ENCODE assay signal across 17 cellular contexts in the genomic region with DNA sequence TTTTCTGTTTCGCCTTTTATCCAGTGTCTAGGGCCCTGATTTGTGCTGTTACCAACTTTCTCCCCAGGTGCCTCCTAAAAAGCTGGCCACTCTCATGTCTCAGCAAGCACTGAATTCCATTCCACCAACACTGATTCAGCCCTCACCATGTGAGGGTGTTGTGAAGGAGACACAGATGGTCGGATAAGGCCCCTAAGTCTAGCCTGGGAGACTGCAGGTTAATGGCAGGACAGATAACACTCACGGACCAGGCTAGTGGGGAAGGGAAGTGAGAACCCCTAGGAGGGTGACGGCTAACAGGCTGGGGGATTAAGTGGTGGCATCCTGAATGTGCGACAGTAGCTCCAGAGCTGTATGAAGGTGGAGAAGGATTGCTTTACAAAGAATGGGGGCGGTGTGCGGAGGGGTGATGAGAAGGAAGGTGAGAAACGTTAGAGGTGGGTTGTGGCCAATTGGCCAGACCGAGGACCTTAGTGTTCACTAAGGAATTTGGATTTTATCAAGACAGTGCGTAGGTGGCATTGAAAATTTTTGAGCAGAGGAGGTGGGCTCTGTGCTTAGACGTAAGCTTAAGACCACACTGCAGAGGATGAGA. TPM values are rescaled to one million over a fixed set of nuclear protein-coding genes. Genes with fewer than 3 reads are reported as not detected.
DNase-seq lines count a peak whose midpoint lies in the region; ATAC-seq and TF ChIP-seq lines count a peak whose summit lies in the region.
"Had no signal": no experiment of that assay in that cellular context is flagged by ENCODE, and none has a peak within 500 bp of the region (broad histone marks: within the 10 kb centered on the region; RNA-seq: fewer than 3 reads in every experiment).

No MANE protein-coding gene starts in this region.

- H3K4me3 ChIP-seq in fibroblast of mammary gland (ENCODE audit: control insufficient read depth, low read depth, low read length), result no peak overlapping the region
- H3K4me3 ChIP-seq in MM.1S (ENCODE audit: low read length), result no peak overlapping the region
- H3K4me3 ChIP-seq: thoracic aorta had no signal

- H3K9me3 Mint-ChIP-seq in T-helper 2 cell treated with Interferon-gamma antibody and Interleukin-4, amounts not matched to agents 5 μg/mL and 100 μg/mL, for 36 hours, result no peaks in the 10 kb centered on the region
- H3K9me3 Mint-ChIP-seq in activated T-helper 17 cell treated with anti-CD3 and anti-CD28 coated beads, Interleukin-2, amount 50 U/mL, for 72 hours, result no peaks in the 10 kb centered on the region
- H3K9me3 Mint-ChIP-seq in stimulated activated effector memory CD8-positive, alpha-beta T cell treated with anti-CD3 and anti-CD28 coated beads, Interleukin-12 subunit alpha, Interleukin-12 subunit beta, amount 100 ng/mL, for 72 hours, result no peaks in the 10 kb centered on the region
- H3K9me3 Mint-ChIP-seq: activated naive CD4-positive, alpha-beta T cell treated with anti-CD3 and anti-CD28 coated beads for 36 hours had no signal

- no peak overlapping the region for H3K27ac ChIP-seq in MM.1S (ENCODE audit: low read length)
- H3K27ac ChIP-seq: 22Rv1, thoracic aorta had no signal

- H4K20me1 ChIP-seq in MM.1S (ENCODE audit: insufficient read depth, low read length), result no peaks in the 10 kb centered on the region

- H3K36me3 Mint-ChIP-seq in T-helper 2 cell treated with Interferon-gamma antibody and Interleukin-4, amounts not matched to agents 5 μg/mL and 100 μg/mL, for 36 hours (ENCODE audit: low read depth), result peaks cover 3% of the 10 kb centered on the region
- H3K36me3 Mint-ChIP-seq in activated T-helper 17 cell treated with anti-CD3 and anti-CD28 coated beads, Interleukin-2, amount 50 U/mL, for 72 hours (ENCODE audit: low read depth), result peaks cover 36% of the 10 kb centered on the region
- peaks cover 47% of the 10 kb centered on the region for H3K36me3 Mint-ChIP-seq in stimulated activated effector memory CD8-positive, alpha-beta T cell treated with anti-CD3 and anti-CD28 coated beads, Interleukin-12 subunit alpha, Interleukin-12 subunit beta, amount 100 ng/mL, for 72 hours

- H3K4me1 ChIP-seq in MM.1S (ENCODE audit: low read length), result peaks cover 20% of the 10 kb centered on the region

- H3K4me1 Mint-ChIP-seq in T-helper 2 cell treated with Interferon-gamma antibody and Interleukin-4, amounts not matched to agents 5 μg/mL and 100 μg/mL, for 36 hours (ENCODE audit: low read depth), result peaks cover 24% of the 10 kb centered on the region
- peaks cover 26% of the 10 kb centered on the region for H3K4me1 Mint-ChIP-seq in activated T-helper 17 cell treated with anti-CD3 and anti-CD28 coated beads, Interleukin-2, amount 50 U/mL, for 72 hours
- H3K4me1 Mint-ChIP-seq in stimulated activated effector memory CD8-positive, alpha-beta T cell treated with anti-CD3 and anti-CD28 coated beads, Interleukin-12 subunit alpha, Interleukin-12 subunit beta, amount 100 ng/mL, for 72 hours, result peaks cover 33% of the 10 kb centered on the region

- no peak overlapping the region for H3K4me2 ChIP-seq in MM.1S (ENCODE audit: low read depth, low read length)

- H3K27me3 ChIP-seq in MM.1S (replicated peaks; ENCODE audit: insufficient read depth, low read length), result no peaks in the 10 kb centered on the region

- H3K36me3 ChIP-seq in MM.1S (replicated peaks; ENCODE audit: insufficient read depth, low read length), result no peaks in the 10 kb centered on the region; the same call in 1 of the 2 replicates
- H3K36me3 ChIP-seq: thoracic aorta had no signal

- ATAC-seq in activated T-helper 17 cell treated with anti-CD3 and anti-CD28 coated beads, Interleukin-2, amount 50 U/mL, for 72 hours (replicated peaks), result no peak
- ATAC-seq in stimulated activated effector memory CD8-positive, alpha-beta T cell treated with anti-CD3 and anti-CD28 coated beads, Interleukin-12 subunit alpha, Interleukin-12 subunit beta, amount 100 ng/mL, for 72 hours, result no peak

- peaks cover 2% of the 10 kb centered on the region for H3K27me3 Mint-ChIP-seq in T-helper 2 cell treated with Interferon-gamma antibody and Interleukin-4, amounts not matched to agents 5 μg/mL and 100 μg/mL, for 36 hours (ENCODE audit: low read depth)
- H3K27me3 Mint-ChIP-seq in activated T-helper 17 cell treated with anti-CD3 and anti-CD28 coated beads, Interleukin-2, amount 50 U/mL, for 72 hours, result no peaks in the 10 kb centered on the region

- H3K9me2 ChIP-seq in MM.1S (replicated peaks; ENCODE audit: insufficient read depth, low read length), result no peaks in the 10 kb centered on the region

- peaks cover 6% of the 10 kb centered on the region for H3F3A ChIP-seq in MM.1S (ENCODE audit: insufficient read depth, low read length)

- H3K79me2 ChIP-seq in MM.1S (ENCODE audit: low read length), result peaks cover 37% of the 10 kb centered on the region

- no peak overlapping the region for H3K4me3 Mint-ChIP-seq in T-helper 2 cell treated with Interferon-gamma antibody and Interleukin-4, amounts not matched to agents 5 μg/mL and 100 μg/mL, for 36 hours
- H3K4me3 Mint-ChIP-seq in activated T-helper 17 cell treated with anti-CD3 and anti-CD28 coated beads, Interleukin-2, amount 50 U/mL, for 72 hours, result peak overlapping the region; percentile 24
- peak overlapping the region; percentile 99 for H3K4me3 Mint-ChIP-seq in stimulated activated effector memory CD8-positive, alpha-beta T cell treated with anti-CD3 and anti-CD28 coated beads, Interleukin-12 subunit alpha, Interleukin-12 subunit beta, amount 100 ng/mL, for 72 hours
- H3K4me3 Mint-ChIP-seq: activated naive CD4-positive, alpha-beta T cell treated with anti-CD3 and anti-CD28 coated beads for 36 hours had no signal

- TF ChIP-seq CTCF in fibroblast of mammary gland (conservative IDR thresholded peaks at IDR 0.05; ENCODE audit: control insufficient read depth, insufficient read depth, low read depth, low read length) (no peak), MM.1S (IDR thresholded peaks at IDR 0.05; ENCODE audit: low read length) (no peak)

- H3K9me3 ChIP-seq in MM.1S (replicated peaks; ENCODE audit: insufficient read depth, low read length), result no peaks in the 10 kb centered on the region
- H3K9me3 ChIP-seq: thoracic aorta had no signal

- H2AFZ ChIP-seq in MM.1S (ENCODE audit: low read length), result no peak overlapping the region

- H3K27ac Mint-ChIP-seq in T-helper 2 cell treated with Interferon-gamma antibody and Interleukin-4, amounts not matched to agents 5 μg/mL and 100 μg/mL, for 36 hours, result peak overlapping the region; percentile 0
- peak overlapping the region; percentile 2 for H3K27ac Mint-ChIP-seq in activated T-helper 17 cell treated with anti-CD3 and anti-CD28 coated beads, Interleukin-2, amount 50 U/mL, for 72 hours
- peak overlapping the region; percentile 24 for H3K27ac Mint-ChIP-seq in stimulated activated effector memory CD8-positive, alpha-beta T cell treated with anti-CD3 and anti-CD28 coated beads, Interleukin-12 subunit alpha, Interleukin-12 subunit beta, amount 100 ng/mL, for 72 hours
- H3K27ac Mint-ChIP-seq: activated naive CD4-positive, alpha-beta T cell treated with anti-CD3 and anti-CD28 coated beads for 36 hours had no signal

- H3K9ac ChIP-seq in MM.1S (ENCODE audit: low read length), result no peak overlapping the region

- no peak for DNase-seq in T-helper 2 cell treated with Interferon-gamma antibody and Interleukin-4, amounts not matched to agents 5 μg/mL and 100 μg/mL, for 36 hours (ENCODE audit: low spot score)
- DNase-seq in T-helper 2 cell, result no peak
- DNase-seq in fibroblast of mammary gland (ENCODE audit: low read depth), result peak; percentile 29
- DNase-seq in stimulated activated effector memory CD8-positive, alpha-beta T cell treated with anti-CD3 and anti-CD28 coated beads, Interleukin-12 subunit alpha, Interleukin-12 subunit beta, amount 100 ng/mL, for 72 hours (ENCODE audit: low spot score in 2 of 2), result no peak
- DNase-seq in SW 1271 (lab: John Stamatoyannopoulos, UW), result no peak
- DNase-seq in MM.1S, result no peak
- no peak for DNase-seq in NCI-H1105 treated with DMSO at 0.1 percent for 48 hours (lab: John Stamatoyannopoulos, UW)
- DNase-seq: activated naive CD4-positive, alpha-beta T cell treated with anti-CD3 and anti-CD28 coated beads for 36 hours; activated T-cell treated with anti-CD3 and anti-CD28 coated beads for 4 hours; dermis blood vessel endothelial cell; erythroblast; NCI-H146; NCI-H2227 treated with DMSO at 0.1 percent for 48 hours; NK-92 treated with Interleukin-12 subunit alpha and Interleukin-12 subunit beta, amount 100 ng/mL, for 24 hours had no signal

RNA-seq across cellular contexts. Expression of gene DUSP5, which starts 3.8 kb away (rescaled TPM):
- 100 to 1,000 TPM in 1 of 2 donors, 10 to 100 TPM in 1; 43.2 to 107 TPM for total RNA-seq in activated T-helper 17 cell treated with anti-CD3 and anti-CD28 coated beads, Interleukin-2, amount 50 U/mL, for 72 hours
